9 cellular contexts compared by ENCODE assay signal in the genomic region with DNA sequence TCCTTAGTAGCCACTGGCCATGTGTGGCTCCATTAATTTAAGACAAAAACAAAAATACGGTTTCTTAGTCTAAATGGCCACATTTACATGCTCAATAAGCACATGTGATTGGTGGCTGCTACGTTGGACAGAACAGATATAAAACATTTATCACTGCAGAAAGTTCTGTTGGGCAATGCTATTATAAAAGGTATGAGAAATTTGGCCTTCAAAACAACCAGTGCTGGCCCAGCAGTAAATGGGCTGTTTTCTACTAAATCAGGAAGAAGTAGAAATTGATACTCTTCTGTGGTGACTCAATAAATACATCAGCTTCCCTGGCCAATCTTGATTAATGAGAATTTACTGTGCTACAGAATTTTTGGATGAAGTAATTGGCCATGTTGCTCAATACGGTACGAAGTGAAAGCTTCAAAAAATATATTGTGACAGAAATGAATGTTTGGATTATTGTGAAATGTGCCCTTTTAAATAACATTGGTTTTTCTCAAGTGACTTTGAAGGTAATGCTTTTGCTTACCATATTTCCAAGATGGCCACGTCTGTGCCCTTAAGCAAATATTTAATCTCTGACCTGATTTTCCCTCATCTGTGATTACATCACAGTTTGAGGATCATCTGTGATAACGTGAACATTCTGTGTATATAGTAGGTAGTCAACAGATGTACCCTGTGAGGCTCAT. TPM values are rescaled to one million over a fixed set of nuclear protein-coding genes. Genes with fewer than 3 reads are reported as not detected.
DNase-seq lines count a peak whose midpoint lies in the region; ATAC-seq, FAIRE-seq and TF ChIP-seq lines count a peak whose summit lies in the region.
"Had no signal": no experiment of that assay in that cellular context is flagged by ENCODE, and none has a peak within 500 bp of the region (broad histone marks: within the 10 kb centered on the region; RNA-seq: fewer than 3 reads in every experiment).

No MANE protein-coding gene starts in this region.

- H3K4me3 Mint-ChIP-seq in HFFc6, result peak overlapping the region; percentile 25; the same call in 1 of the 2 replicates
- H3K4me3 Mint-ChIP-seq in activated T-helper 2 cell treated with anti-CD3 and anti-CD28 coated beads, Interferon-gamma antibody, Interleukin-2, Interleukin-4, amounts not matched to agents 10 μg/mL and 5 μg/mL and 100 μg/mL, durations not matched to agents 14 hours and 24 hours and 36 hours (ENCODE audit: low read depth), result peak overlapping the region; percentile 17
- H3K4me3 Mint-ChIP-seq: stimulated activated naive B cell treated with anti-CD40 and anti-IgM and Interleukin-4, amounts not matched to agents 10 μg/mL and 1 μg/mL and 100 μg/mL, for 72 hours had no signal

- TF ChIP-seq CTCF in HFFc6 (IDR thresholded peaks at IDR 0.05) (no peak), stomach (IDR thresholded peaks at IDR 0.05) (no peak)

- peaks cover 72% of the 10 kb centered on the region for H3K4me1 Mint-ChIP-seq in HFFc6 (ENCODE audit: low read depth)
- H3K4me1 Mint-ChIP-seq in activated T-helper 2 cell treated with anti-CD3 and anti-CD28 coated beads, Interferon-gamma antibody, Interleukin-2, Interleukin-4, amounts not matched to agents 10 μg/mL and 5 μg/mL and 100 μg/mL, durations not matched to agents 14 hours and 24 hours and 36 hours (ENCODE audit: low read depth), result peaks cover 45% of the 10 kb centered on the region

- FAIRE-seq in islet of Langerhans (lab: Jason Lieb, UNC) (peak; percentile 65), small intestine (lab: Jason Lieb, UNC) (no peak)

- peaks cover 5 to 13% of the 10 kb centered on the region in 2 donors for H3K36me3 ChIP-seq in small intestine (ENCODE audit: control insufficient read depth in 2 of 2, insufficient read depth in 2 of 2, low read length in 2 of 2)
- H3K36me3 ChIP-seq in stomach, result peaks cover 16 to 76% (median 70%) of the 10 kb centered on the region in 4 donors

- H3K9me3 ChIP-seq in small intestine (ENCODE audit: control insufficient read depth, low read depth), result no peaks in the 10 kb centered on the region
- H3K9me3 ChIP-seq in stomach, result no peaks in the 10 kb centered on the region

- no peak overlapping the region for H3K27ac ChIP-seq in small intestine (ENCODE audit: low read depth in 1 of 2, low read length in 1 of 2)
- H3K27ac ChIP-seq in stomach, result peak overlapping the region in 2 of 5 donors; percentile 44 to 46

- no peak for TF ChIP-seq EP300 in stomach (IDR thresholded peaks at IDR 0.05)

- H3K27ac Mint-ChIP-seq in HFFc6, result peak overlapping the region; percentile 55
- no peak overlapping the region for H3K27ac Mint-ChIP-seq in activated T-helper 2 cell treated with anti-CD3 and anti-CD28 coated beads, Interferon-gamma antibody, Interleukin-2, Interleukin-4, amounts not matched to agents 10 μg/mL and 5 μg/mL and 100 μg/mL, durations not matched to agents 14 hours and 24 hours and 36 hours
- H3K27ac Mint-ChIP-seq: stimulated activated naive B cell treated with anti-CD40 and anti-IgM and Interleukin-4, amounts not matched to agents 10 μg/mL and 1 μg/mL and 100 μg/mL, for 72 hours had no signal

- H3K4me1 ChIP-seq in small intestine (ENCODE audit: control insufficient read depth in 2 of 2, insufficient read depth in 1 of 2, low read depth in 1 of 2, low read length in 1 of 2) (peaks cover 3 to 20% of the 10 kb centered on the region in 2 donors), stomach (peaks cover 47 to 75% (median 66%) of the 10 kb centered on the region in 4 donors)

- no peaks in the 10 kb centered on the region; the same call in 1 of the 2 replicates for H3K27me3 Mint-ChIP-seq in HFFc6 (ENCODE audit: insufficient read depth)
- H3K27me3 Mint-ChIP-seq in activated T-helper 2 cell treated with anti-CD3 and anti-CD28 coated beads, Interferon-gamma antibody, Interleukin-2, Interleukin-4, amounts not matched to agents 10 μg/mL and 5 μg/mL and 100 μg/mL, durations not matched to agents 14 hours and 24 hours and 36 hours (ENCODE audit: low read depth), result no peaks in the 10 kb centered on the region
- H3K27me3 Mint-ChIP-seq: stimulated activated naive B cell treated with anti-CD40 and anti-IgM and Interleukin-4, amounts not matched to agents 10 μg/mL and 1 μg/mL and 100 μg/mL, for 72 hours had no signal

- DNase-seq in AG08396 (ENCODE audit: low spot score) (peak; percentile 17), HFFc6 (no peak), small intestine (no peak), stomach (no peak)
- DNase-seq in activated T-helper 2 cell treated with anti-CD3 and anti-CD28 coated beads, Interferon-gamma antibody, Interleukin-2, Interleukin-4, amounts not matched to agents 10 μg/mL and 5 μg/mL and 100 μg/mL, durations not matched to agents 14 hours and 24 hours and 36 hours (ENCODE audit: low spot score), result no peak
- DNase-seq: stimulated activated naive B cell treated with anti-CD40 and anti-IgM and Interleukin-4, amounts not matched to agents 10 μg/mL and 1 μg/mL and 100 μg/mL, for 72 hours had no signal

- no peak overlapping the region for H3K4me3 ChIP-seq in small intestine (ENCODE audit: low read depth in 1 of 2, low read length in 2 of 2)
- peak overlapping the region in 2 of 4 donors; percentile 17 to 33 for H3K4me3 ChIP-seq in stomach

- intact Hi-C loops in activated T-helper 2 cell treated with anti-CD3 and anti-CD28 coated beads, Interferon-gamma antibody, Interleukin-2, Interleukin-4, amounts not matched to agents 10 μg/mL and 5 μg/mL and 100 μg/mL, durations not matched to agents 14 hours and 24 hours and 36 hours (cut with micrococcal nuclease), result no loop called here
- intact Hi-C loops in stomach (cut with DNase I; ENCODE audit: low total_unique reads), result no loop called here

- 31 to 34% (median 32%) methylated on average over 6 of the region's 6 CpGs for WGBS in small intestine, 3 donors
- 32 to 38% (median 37%) methylated on average over 6 of the region's 6 CpGs for WGBS in stomach, 5 donors

- no peak for ATAC-seq in GM21529 (IDR thresholded peaks at IDR 0.05; ENCODE audit: unreplicated experiment)
- no peak for ATAC-seq in GM21447 (IDR thresholded peaks at IDR 0.05; ENCODE audit: unreplicated experiment)
- ATAC-seq: stimulated activated naive B cell treated with anti-CD40 and anti-IgM and Interleukin-4, amounts not matched to agents 10 μg/mL and 1 μg/mL and 100 μg/mL, for 72 hours had no signal

- no peak for TF ChIP-seq POLR2A in stomach (IDR thresholded peaks at IDR 0.05)

- H3K27me3 ChIP-seq in small intestine (ENCODE audit: control insufficient read depth in 2 of 2, insufficient read depth in 2 of 2, low read length in 2 of 2) (no peaks in the 10 kb centered on the region), stomach (no peaks in the 10 kb centered on the region)

- H3K36me3 Mint-ChIP-seq in HFFc6 (ENCODE audit: low read depth), result peaks cover 60% of the 10 kb centered on the region
- H3K36me3 Mint-ChIP-seq in activated T-helper 2 cell treated with anti-CD3 and anti-CD28 coated beads, Interferon-gamma antibody, Interleukin-2, Interleukin-4, amounts not matched to agents 10 μg/mL and 5 μg/mL and 100 μg/mL, durations not matched to agents 14 hours and 24 hours and 36 hours (ENCODE audit: low read depth), result peaks cover 88% of the 10 kb centered on the region

- H3K9me3 Mint-ChIP-seq in HFFc6, result no peaks in the 10 kb centered on the region
- H3K9me3 Mint-ChIP-seq in activated T-helper 2 cell treated with anti-CD3 and anti-CD28 coated beads, Interferon-gamma antibody, Interleukin-2, Interleukin-4, amounts not matched to agents 10 μg/mL and 5 μg/mL and 100 μg/mL, durations not matched to agents 14 hours and 24 hours and 36 hours, result no peaks in the 10 kb centered on the region
- H3K9me3 Mint-ChIP-seq: stimulated activated naive B cell treated with anti-CD40 and anti-IgM and Interleukin-4, amounts not matched to agents 10 μg/mL and 1 μg/mL and 100 μg/mL, for 72 hours had no signal

RNA-seq across cellular contexts. Expression of a gene that starts 4.2 kb away (rescaled TPM):
- 100 to 1,000 TPM; 118 to 171 (median 140) TPM for total RNA-seq in HFFc6 (2021; fragmentation: NEBNext Ultra II Directional; extraction: Animal tissue kit (Norgen Biotek cat#: 25700))
- total RNA-seq in activated T-helper 2 cell treated with anti-CD3 and anti-CD28 coated beads, Interferon-gamma antibody, Interleukin-2, Interleukin-4, amounts not matched to agents 10 μg/mL and 5 μg/mL and 100 μg/mL, durations not matched to agents 14 hours and 24 hours and 36 hours, result 257 and 259 TPM in 2 replicates
- polyA plus RNA-seq in small intestine (10 to 100 TPM; 40.8 to 62.0 (median 48.8) TPM), stomach (10 to 100 TPM; 43.5 to 87.4 (median 75.3) TPM)
- 10 to 100 TPM; 16.8 to 81.1 (median 29.2) TPM for total RNA-seq in stomach

RNA-seq across cellular contexts. Expression of a gene that starts 27.8 kb away (rescaled TPM):
- total RNA-seq in HFFc6 (2021; fragmentation: NEBNext Ultra II Directional; extraction: Animal tissue kit (Norgen Biotek cat#: 25700)), result 10 to 100 TPM; 29.1 to 34.9 (median 33.3) TPM
- total RNA-seq in activated T-helper 2 cell treated with anti-CD3 and anti-CD28 coated beads, Interferon-gamma antibody, Interleukin-2, Interleukin-4, amounts not matched to agents 10 μg/mL and 5 μg/mL and 100 μg/mL, durations not matched to agents 14 hours and 24 hours and 36 hours, result 46.7 and 47.4 TPM in 2 replicates
- polyA plus RNA-seq in small intestine (10 to 100 TPM; 20.3 to 28.7 (median 25.5) TPM), stomach (10 to 100 TPM; 24.4 to 28.0 (median 24.7) TPM)
- 10 to 100 TPM; 10.4 to 48.8 (median 30.8) TPM for total RNA-seq in stomach

RNA-seq across cellular contexts. Expression of a gene that starts 47.2 kb away (rescaled TPM):
- 10 to 100 TPM; 20.3 to 22.1 (median 21.6) TPM for total RNA-seq in HFFc6 (2021; fragmentation: NEBNext Ultra II Directional; extraction: Animal tissue kit (Norgen Biotek cat#: 25700))
- 27.6 and 28.3 TPM in 2 replicates for total RNA-seq in activated T-helper 2 cell treated with anti-CD3 and anti-CD28 coated beads, Interferon-gamma antibody, Interleukin-2, Interleukin-4, amounts not matched to agents 10 μg/mL and 5 μg/mL and 100 μg/mL, durations not matched to agents 14 hours and 24 hours and 36 hours
- polyA plus RNA-seq in small intestine (10 to 100 TPM in 1 of 3 donors, 1 to 10 TPM in 2; 7.6 to 11.7 (median 8.6) TPM), stomach (1 to 10 TPM; 7.4 to 8.1 (median 8.0) TPM)
- 10 to 100 TPM in 2 of 5 donors, 1 to 10 TPM in 3; 1.7 to 36.2 (median 10.0) TPM for total RNA-seq in stomach
